8 cellular contexts compared by ENCODE assay signal in genomic region chr12:108854453-108855283, GRCh38. TPM values are rescaled to one million over a fixed set of nuclear protein-coding genes. Genes with fewer than 3 reads are reported as not detected.
DNase-seq lines count a peak whose midpoint lies in the region; ATAC-seq, FAIRE-seq and TF ChIP-seq lines count a peak whose summit lies in the region.

No MANE protein-coding gene starts in this region.

- H3K27me3 ChIP-seq in SJSA1 (replicated peaks), result no peaks in the 10 kb centered on the region
- H3K27me3 ChIP-seq in pancreas, result no peaks in the 10 kb centered on the region

- H3K36me3 ChIP-seq in SJSA1 (peaks cover 50% of the 10 kb centered on the region), pancreas (no peaks in the 10 kb centered on the region)

- H3K4me1 ChIP-seq in SJSA1 (replicated peaks) (peaks cover 64% of the 10 kb centered on the region), pancreas (peaks cover 11 to 32% (median 18%) of the 10 kb centered on the region in 3 donors)

- ATAC-seq in esophagus mucosa (peak; percentile 24), pancreas (peak in 1 of 4 donors; percentile 30), HG03354 (IDR thresholded peaks at IDR 0.05; ENCODE audit: poor library complexity, severe bottlenecking, unreplicated experiment) (no peak), GM18498 (IDR thresholded peaks at IDR 0.05; ENCODE audit: unreplicated experiment) (no peak)

- no peak for DNase-seq in GM12892 (ENCODE audit: insufficient read length)
- DNase-seq in SJSA1 (ENCODE audit: low read depth in 1 of 2, low spot score in 2 of 2), result peak; percentile 86 to 93
- DNase-seq in pancreas, result peak in 2 of 6 donors; percentile 14 to 28
- DNase-seq in NOMO-1 treated with dmso at 0.1 percent for 144 hours (lab: John Stamatoyannopoulos, UW; ENCODE audit: unreplicated experiment), result no peak
- no peak for DNase-seq in NCI-H524 (lab: John Stamatoyannopoulos, UW)

- H3K9me3 ChIP-seq in SJSA1 (replicated peaks), result no peaks in the 10 kb centered on the region
- H3K9me3 ChIP-seq in pancreas, result no peaks in the 10 kb centered on the region

- no peak for TF ChIP-seq CTCF in pancreas (IDR thresholded peaks at IDR 0.05)

- 49 to 51% methylated on average over 13 of the region's 13 CpGs for WGBS in pancreas, 2 donors

- peak overlapping the region; percentile 99 for H3K27ac ChIP-seq in SJSA1
- peak overlapping the region in 3 of 4 donors; percentile 18 to 86 (median 62) for H3K27ac ChIP-seq in pancreas

- H3K4me3 ChIP-seq in SJSA1, result no peak overlapping the region; the same call in 1 of the 2 replicates
- peak overlapping the region in 1 of 4 donors; percentile 2 for H3K4me3 ChIP-seq in pancreas

- no peak for TF ChIP-seq POLR2A in GM12892 (IDR thresholded peaks at IDR 0.05; ENCODE audit: low read depth, low read length)

- FAIRE-seq in GM12892 (lab: Jason Lieb, UNC) (peak; percentile 83), pancreas (lab: Jason Lieb, UNC) (no peak)

- intact Hi-C loops in pancreas (cut with DNase I), result no loop called here

RNA-seq across cellular contexts. Expression of gene SSH1, which starts 2.7 kb away (rescaled TPM):
- 9.5 TPM for polyA plus RNA-seq in GM12892 (2012; ENCODE audit: missing spikeins)
- total RNA-seq in SJSA1 (2014; rRNA removed; shearing (Covaris generic)), result 7.1 and 16.3 TPM in 2 replicates
- total RNA-seq in esophagus mucosa, result 16.0 TPM
- 10 to 100 TPM in 2 of 6 donors, 1 to 10 TPM in 4; 8.2 to 22.1 (median 9.7) TPM for total RNA-seq in pancreas
- 1 to 10 TPM; 3.7 to 4.6 TPM for polyA plus RNA-seq in pancreas

RNA-seq across cellular contexts. Expression of gene DAO, which starts 25.2 kb away (rescaled TPM):
- polyA plus RNA-seq in GM12892 (2012; ENCODE audit: missing spikeins), result not detected
- total RNA-seq in SJSA1 (2014; rRNA removed; shearing (Covaris generic)), result not detected in 2 replicates
- total RNA-seq in esophagus mucosa (not detected), pancreas (not detected)
- not detected for polyA plus RNA-seq in pancreas

Comparison
In these comparisons a context has a peak if more than half of its experiments do, and no peak if none do; other contexts are left out.
1. DNase-seq: peak in SJSA1 (2 of 2); none in GM12892 (single experiment), NOMO-1 treated with dmso at 0.1 percent for 144 hours (single experiment) and NCI-H524 (0 of 2).